ENCODE assay signal across 16 cellular contexts in genomic region chrX:95057341-95057740, GRCh38.
DNase-seq lines count a peak whose midpoint lies in the region; TF ChIP-seq lines count a peak whose summit lies in the region.
"Had no signal": no experiment of that assay in that cellular context is flagged by ENCODE, and none has a peak within 500 bp of the region (broad histone marks: within the 10 kb centered on the region; RNA-seq: fewer than 3 reads in every experiment).

No MANE protein-coding gene starts in this region.

- peaks cover 51% of the 10 kb centered on the region for H3K4me1 Mint-ChIP-seq in HFFc6 (ENCODE audit: low read depth)

- DNase-seq in HFFc6 (peak; percentile 16), astrocyte of the hippocampus (ENCODE audit: low read depth, low spot score) (peak; percentile 17), glomerular visceral epithelial cell (ENCODE audit: extremely low spot score) (peak; percentile 1), stromal cell of bone marrow (ENCODE audit: low read depth) (peak; percentile 33), kidney tubule cell (ENCODE audit: low spot score) (no peak), activated T-cell treated with anti-CD3 and anti-CD28 coated beads for 4 hours (no peak), prostate gland (ENCODE audit: low spot score) (no peak)
- DNase-seq: CD8-positive, alpha-beta T cell; DMS79; GF-D8; KBM-7; NCI-H1048; NCI-H1436 treated with DMSO at 0.1 percent for 48 hours; NCI-H2227 treated with DMSO at 0.1 percent for 48 hours; NCI-H524 treated with DMSO at 0.1 percent for 48 hours had no signal

- H3K36me3 ChIP-seq in prostate gland, result no peaks in the 10 kb centered on the region

- H3K9me3 ChIP-seq in prostate gland, result no peaks in the 10 kb centered on the region

- H3K9me3 Mint-ChIP-seq in HFFc6, result no peaks in the 10 kb centered on the region
- H3K9me3 Mint-ChIP-seq: CD8-positive, alpha-beta T cell had no signal

- TF ChIP-seq CTCF in HFFc6 (IDR thresholded peaks at IDR 0.05) (no peak), prostate gland (IDR thresholded peaks at IDR 0.05) (no peak)

- H3K36me3 Mint-ChIP-seq in HFFc6 (ENCODE audit: low read depth), result no peaks in the 10 kb centered on the region
- H3K36me3 Mint-ChIP-seq: CD8-positive, alpha-beta T cell had no signal

- intact Hi-C loops in prostate gland (cut with DNase I), result no loop called here

- no peak for TF ChIP-seq POLR2A in prostate gland (IDR thresholded peaks at IDR 0.05)

- H3K27me3 ChIP-seq in prostate gland (replicated peaks; ENCODE audit: insufficient read depth), result no peaks in the 10 kb centered on the region

- H3K4me1 ChIP-seq in prostate gland (replicated peaks), result no peaks in the 10 kb centered on the region

- peak overlapping the region; percentile 31 for H3K27ac Mint-ChIP-seq in HFFc6
- H3K27ac Mint-ChIP-seq: CD8-positive, alpha-beta T cell had no signal

- no peaks in the 10 kb centered on the region for H3K27me3 Mint-ChIP-seq in HFFc6 (ENCODE audit: insufficient read depth)

- H3K27ac ChIP-seq in prostate gland, result no peak overlapping the region
- H3K27ac ChIP-seq: SK-N-MC had no signal

- H3K4me3 ChIP-seq in prostate gland, result no peak overlapping the region
- H3K4me3 ChIP-seq: SK-N-MC had no signal

- peak overlapping the region; percentile 43; the same call in 1 of the 2 replicates for H3K4me3 Mint-ChIP-seq in HFFc6
- H3K4me3 Mint-ChIP-seq: CD8-positive, alpha-beta T cell had no signal

- WGBS in prostate gland, result 14% methylated on average over 2 of the region's 2 CpGs

Comparison
In these comparisons a context has a peak if more than half of its experiments do, and no peak if none do; other contexts are left out.
1. DNase-seq: peak in HFFc6 (single experiment), astrocyte of the hippocampus (single experiment), glomerular visceral epithelial cell (single experiment) and stromal cell of bone marrow (single experiment); none in kidney tubule cell (single experiment), activated T-cell treated with anti-CD3 and anti-CD28 coated beads for 4 hours (single experiment) and prostate gland (single experiment).